9 cellular contexts compared by ENCODE assay signal in the genomic region with DNA sequence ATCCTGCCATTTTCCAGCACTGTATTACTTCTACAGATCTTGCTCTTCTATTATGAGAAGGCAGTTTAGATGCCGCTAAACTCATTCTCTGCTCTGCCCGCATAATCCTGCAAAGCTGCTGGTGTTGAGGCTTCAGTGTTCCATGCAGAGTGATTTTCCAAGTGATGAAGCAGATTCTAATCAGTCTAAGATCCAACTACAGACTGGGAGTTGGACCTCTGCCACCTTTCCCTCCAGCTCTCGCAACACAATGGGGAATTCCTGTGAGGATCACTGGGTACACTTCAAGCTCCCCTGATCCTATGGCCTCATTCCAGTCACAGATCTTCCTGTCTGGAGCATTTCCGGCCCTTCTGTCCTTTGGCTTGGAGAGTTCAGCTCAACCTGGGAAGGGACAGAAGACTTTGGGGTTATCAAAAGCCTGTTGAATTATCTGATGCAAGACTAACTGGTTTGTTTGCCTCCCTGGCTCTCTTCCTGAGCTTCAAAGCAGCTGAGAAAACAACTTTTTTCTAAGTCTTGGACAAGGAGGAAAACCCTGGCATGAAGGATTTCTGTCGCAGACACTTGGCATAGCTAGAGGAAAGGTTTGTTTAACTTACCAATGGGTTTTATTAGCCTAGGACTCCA.
DNase-seq lines count a peak whose midpoint lies in the region; ATAC-seq, FAIRE-seq and TF ChIP-seq lines count a peak whose summit lies in the region.
"Had no signal": no experiment of that assay in that cellular context is flagged by ENCODE, and none has a peak within 500 bp of the region (broad histone marks: within the 10 kb centered on the region; RNA-seq: fewer than 3 reads in every experiment).

No MANE protein-coding gene starts in this region.

- no TSS peak for BruUV-seq in HepG2 (replicated peaks; lab: Mats Ljungman, UMichigan)

- peak; percentile 80 for FAIRE-seq in HepG2 (lab: Jason Lieb, UNC)
- FAIRE-seq: A204.1 had no signal

- no peak for TF ChIP-seq CTCF in body of pancreas (IDR thresholded peaks at IDR 0.05)
- no peak for TF ChIP-seq CTCF in HepG2 (CRISPR knock-in tag; IDR thresholded peaks at IDR 0.05)
- TF ChIP-seq CTCF in upper lobe of left lung (IDR thresholded peaks at IDR 0.05): no peak

- no peak overlapping the region for H2AFZ ChIP-seq in HepG2 (ENCODE audit: low read length)

- H3K36me3 ChIP-seq in body of pancreas (replicated peaks in 1 of 2; ENCODE audit: insufficient read depth in 1 of 2, low read depth in 2 of 2) (no peaks in the 10 kb centered on the region), HepG2 (replicated peaks in 1 of 2; ENCODE audit: control insufficient read depth in 1 of 2, insufficient read depth in 2 of 2, low read length in 2 of 2) (no peaks in the 10 kb centered on the region), upper lobe of left lung (no peaks in the 10 kb centered on the region)

- H3K27ac ChIP-seq in body of pancreas (peak overlapping the region; percentile 68 to 81 (median 74)), HepG2 (ENCODE audit: extremely low read length, insufficient read depth, low read length) (peak overlapping the region; percentile 36), upper lobe of left lung (peak overlapping the region; percentile 44 to 76 (median 58))

- TF ChIP-seq POLR2A in body of pancreas (IDR thresholded peaks at IDR 0.05) (no peak), HepG2 (IDR thresholded peaks at IDR 0.05; ENCODE audit: insufficient read depth in 1 of 2, low read depth in 2 of 2, low read length in 2 of 2) (no peak), upper lobe of left lung (IDR thresholded peaks at IDR 0.05) (no peak)

- no peak overlapping the region for H3K9ac ChIP-seq in HepG2 (ENCODE audit: insufficient read depth, low read depth, low read length)

- in situ Hi-C loops in HepG2 (cut with HindIII; ENCODE audit: extremely low pct_ligation_motif_present, low pct_unique_long_range_greater_than_20kb): no loop called here

- H3K9me3 ChIP-seq in body of pancreas (peaks cover 0 to 8% (median 0%) of the 10 kb centered on the region in 3 donors), HepG2 (ENCODE audit: low read length) (peaks cover 8% of the 10 kb centered on the region; the same call in 1 of the 2 replicates), upper lobe of left lung (peaks cover 0 to 11% (median 7%) of the 10 kb centered on the region in 4 donors)

- intact Hi-C loops in body of pancreas (cut with DNase I): no loop called here
- intact Hi-C loops in HepG2 (cut with micrococcal nuclease; ENCODE audit: unreplicated experiment): no loop called here

- CTCF ChIA-PET in HepG2 (lab: Yijun Ruan, JAX; ENCODE audit: low intra/inter-chr PET ratio, low total read pairs): no interaction called here

- DNase-seq in NCI-H2107 treated with DMSO at 0.1 percent for 48 hours (lab: John Stamatoyannopoulos, UW; ENCODE audit: unreplicated experiment) (peak; percentile 16), NCI-H2107 (lab: John Stamatoyannopoulos, UW) (no peak), body of pancreas (peak; percentile 68 to 88 (median 80)), HepG2 (ENCODE audit: low spot score) (peak; percentile 95), upper lobe of left lung (peak in 1 of 2 donors; percentile 65), cerebellar nuclear complex (lab: John Stamatoyannopoulos, UW) (no peak), GDM1 (lab: John Stamatoyannopoulos, UW) (no peak)
- no peak for DNase-seq in activated naive CD4-positive, alpha-beta T cell (lab: John Stamatoyannopoulos, UW)

- H3K27me3 ChIP-seq in body of pancreas: no peaks in the 10 kb centered on the region
- no peaks in the 10 kb centered on the region for H3K27me3 ChIP-seq in HepG2 (ENCODE audit: control insufficient read depth in 1 of 2, insufficient read depth in 2 of 2, low read length in 2 of 2)
- H3K27me3 ChIP-seq in upper lobe of left lung: no peaks in the 10 kb centered on the region

- peak overlapping the region; percentile 33 for H3K4me2 ChIP-seq in HepG2 (ENCODE audit: low read depth, low read length)

- no peak for TF ChIP-seq RAD21 in HepG2 (CRISPR knock-in tag; IDR thresholded peaks at IDR 0.05)

- TF ChIP-seq EP300 in HepG2 (IDR thresholded peaks at IDR 0.05; ENCODE audit: low read depth in 2 of 2, low read length in 2 of 2): peak in 1 of 2 experiments; percentile 80; a peak in 2 of 4 replicates
- TF ChIP-seq EP300 in HepG2 (CRISPR knock-in tag; IDR thresholded peaks at IDR 0.05; ENCODE audit: borderline replicate concordance): peak; percentile 88
- peak in 2 of 4 donors; percentile 48 to 70 for TF ChIP-seq EP300 in upper lobe of left lung (IDR thresholded peaks at IDR 0.05)

- H3K4me1 ChIP-seq in body of pancreas (peaks cover 27% of the 10 kb centered on the region), HepG2 (ENCODE audit: insufficient read depth, low read length) (peaks cover 35% of the 10 kb centered on the region), upper lobe of left lung (peaks cover 21 to 26% (median 25%) of the 10 kb centered on the region in 4 donors)

- no peaks in the 10 kb centered on the region for H4K20me1 ChIP-seq in HepG2 (ENCODE audit: insufficient read depth, low read length)

- no peak overlapping the region for H3K4me3 ChIP-seq in body of pancreas
- no peak overlapping the region for H3K4me3 ChIP-seq in HepG2 (replicated peaks in 1 of 3; ENCODE audit: insufficient read depth in 1 of 3, low read depth in 2 of 3, low read length in 3 of 3)
- H3K4me3 ChIP-seq in upper lobe of left lung: no peak overlapping the region

- WGBS in body of pancreas, 2 donors: 23 to 29% methylated on average over 4 to 5 of the region's 5 CpGs
- 4% methylated on average over 5 of the region's 5 CpGs for WGBS in HepG2 (ENCODE audit: low lambda C conversion rate)
- WGBS in upper lobe of left lung, 2 donors: 33 to 36% methylated on average over 5 of the region's 5 CpGs

- POLR2A ChIA-PET in HepG2 (lab: Yijun Ruan, JAX): interaction anchor here (0.7 to 1.6 kb wide), 4 partner anchors 9 to 321 kb away, joined by 3 to 11 read pairs (median 4); no protein-coding TSS in a partner anchor

- ATAC-seq in body of pancreas (peak; percentile 93), HepG2 (peak; percentile 96), upper lobe of left lung (ENCODE audit: low FRiP score in 2 of 2) (peak; percentile 65 to 78)

- H3K79me2 ChIP-seq in HepG2 (ENCODE audit: insufficient read depth, low read length): no peaks in the 10 kb centered on the region

TF ChIP-seq in HepG2, 621 proteins besides CTCF, POLR2A, EP300 and RAD21 (continues in another document):
- 0 out of 2 replicates have a peak, but pooled peaks have one; percentile 38 for TF ChIP-seq ARNT2 (CRISPR knock-in tag; IDR thresholded peaks at IDR 0.05; ENCODE audit: low read depth)
- no peak for TF ChIP-seq FOSL1 (CRISPR knock-in tag; IDR thresholded peaks at IDR 0.05; ENCODE audit: borderline replicate concordance)
- no peak for TF ChIP-seq ZNF232 (CRISPR knock-in tag; IDR thresholded peaks at IDR 0.05; ENCODE audit: borderline replicate concordance)
- no peak for TF ChIP-seq ZNF224 (CRISPR knock-in tag; IDR thresholded peaks at IDR 0.05)
- TF ChIP-seq RELA (CRISPR knock-in tag; IDR thresholded peaks at IDR 0.05): peak; percentile 60; the same call in 1 of the 2 replicates
- TF ChIP-seq AGO2 (optimal IDR thresholded peaks at IDR 0.05; ENCODE audit: low read depth, low read length): no peak
- TF ChIP-seq CREB1 (IDR thresholded peaks at IDR 0.05): 0 out of 2 replicates have a peak, but pooled peaks have one; percentile 10
- peak; percentile 54; the same call in 1 of the 2 replicates for TF ChIP-seq CREB1 (CRISPR knock-in tag; IDR thresholded peaks at IDR 0.05)
- TF ChIP-seq, protein P1, sequence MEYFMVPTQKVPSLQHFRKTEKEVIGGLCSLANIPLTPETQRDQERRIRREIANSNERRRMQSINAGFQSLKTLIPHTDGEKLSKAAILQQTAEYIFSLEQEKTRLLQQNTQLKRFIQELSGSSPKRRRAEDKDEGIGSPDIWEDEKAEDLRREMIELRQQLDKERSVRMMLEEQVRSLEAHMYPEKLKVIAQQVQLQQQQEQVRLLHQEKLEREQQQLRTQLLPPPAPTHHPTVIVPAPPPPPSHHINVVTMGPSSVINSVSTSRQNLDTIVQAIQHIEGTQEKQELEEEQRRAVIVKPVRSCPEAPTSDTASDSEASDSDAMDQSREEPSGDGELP (IDR thresholded peaks at IDR 0.05; ENCODE audit: borderline replicate concordance, low read depth): peak; percentile 51; the same call in 1 of the 2 replicates
- TF ChIP-seq, protein P2, sequence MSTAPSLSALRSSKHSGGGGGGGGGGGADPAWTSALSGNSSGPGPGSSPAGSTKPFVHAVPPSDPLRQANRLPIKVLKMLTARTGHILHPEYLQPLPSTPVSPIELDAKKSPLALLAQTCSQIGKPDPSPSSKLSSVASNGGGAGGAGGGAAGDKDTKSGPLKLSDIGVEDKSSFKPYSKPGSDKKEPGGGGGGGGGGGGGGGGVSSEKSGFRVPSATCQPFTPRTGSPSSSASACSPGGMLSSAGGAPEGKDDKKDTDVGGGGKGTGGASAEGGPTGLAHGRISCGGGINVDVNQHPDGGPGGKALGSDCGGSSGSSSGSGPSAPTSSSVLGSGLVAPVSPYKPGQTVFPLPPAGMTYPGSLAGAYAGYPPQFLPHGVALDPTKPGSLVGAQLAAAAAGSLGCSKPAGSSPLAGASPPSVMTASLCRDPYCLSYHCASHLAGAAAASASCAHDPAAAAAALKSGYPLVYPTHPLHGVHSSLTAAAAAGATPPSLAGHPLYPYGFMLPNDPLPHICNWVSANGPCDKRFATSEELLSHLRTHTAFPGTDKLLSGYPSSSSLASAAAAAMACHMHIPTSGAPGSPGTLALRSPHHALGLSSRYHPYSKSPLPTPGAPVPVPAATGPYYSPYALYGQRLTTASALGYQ (CRISPR knock-in tag; IDR thresholded peaks at IDR 0.05): peak; percentile 70
- no peak; the same call in 1 of the 2 replicates for TF ChIP-seq SMC3 (IDR thresholded peaks at IDR 0.05; ENCODE audit: low read length)
- TF ChIP-seq CEBPB (IDR thresholded peaks at IDR 0.05; ENCODE audit: borderline replicate concordance, low read depth, low read length): peak; percentile 24; the same call in 1 of the 2 replicates
- no peak for TF ChIP-seq BORCS8-MEF2B (CRISPR knock-in tag; IDR thresholded peaks at IDR 0.05)
- TF ChIP-seq, protein P3, sequence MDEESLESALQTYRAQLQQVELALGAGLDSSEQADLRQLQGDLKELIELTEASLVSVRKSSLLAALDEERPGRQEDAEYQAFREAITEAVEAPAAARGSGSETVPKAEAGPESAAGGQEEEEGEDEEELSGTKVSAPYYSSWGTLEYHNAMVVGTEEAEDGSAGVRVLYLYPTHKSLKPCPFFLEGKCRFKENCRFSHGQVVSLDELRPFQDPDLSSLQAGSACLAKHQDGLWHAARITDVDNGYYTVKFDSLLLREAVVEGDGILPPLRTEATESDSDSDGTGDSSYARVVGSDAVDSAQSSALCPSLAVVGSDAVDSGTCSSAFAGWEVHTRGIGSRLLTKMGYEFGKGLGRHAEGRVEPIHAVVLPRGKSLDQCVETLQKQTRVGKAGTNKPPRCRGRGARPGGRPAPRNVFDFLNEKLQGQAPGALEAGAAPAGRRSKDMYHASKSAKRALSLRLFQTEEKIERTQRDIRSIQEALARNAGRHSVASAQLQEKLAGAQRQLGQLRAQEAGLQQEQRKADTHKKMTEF (CRISPR knock-in tag; IDR thresholded peaks at IDR 0.05): 0 out of 2 replicates have a peak, but pooled peaks have one; percentile 40
- TF ChIP-seq TARDBP (CRISPR knock-in tag; IDR thresholded peaks at IDR 0.05): peak; percentile 39; the same call in 1 of the 2 replicates

Comparison
In these comparisons a context has a peak if more than half of its experiments do, and no peak if none do; other contexts are left out.
1. DNase-seq: peak in NCI-H2107 treated with DMSO at 0.1 percent for 48 hours (single experiment), body of pancreas (4 of 4) and HepG2 (single experiment); none in NCI-H2107 (single experiment), cerebellar nuclear complex (0 of 2), GDM1 (single experiment) and activated naive CD4-positive, alpha-beta T cell (0 of 4).
2. Peak in every context shown above with its lines, with median percentiles within 50 percentile points of each other: ATAC-seq and H3K27ac ChIP-seq.